ENCODE assay signal across 16 cellular contexts in genomic region chr7:12643001-12643400, GRCh38. TPM values are rescaled to one million over a fixed set of nuclear protein-coding genes. Genes with fewer than 3 reads are reported as not detected.
DNase-seq lines count a peak whose midpoint lies in the region; ATAC-seq and TF ChIP-seq lines count a peak whose summit lies in the region.
"Had no signal": no experiment of that assay in that cellular context is flagged by ENCODE, and none has a peak within 500 bp of the region (broad histone marks: within the 10 kb centered on the region; RNA-seq: fewer than 3 reads in every experiment).

No MANE protein-coding gene starts in this region.

- DNase-seq in AG20443 (ENCODE audit: low spot score) (peak; percentile 45), SK-N-SH (no peak), choroid plexus epithelial cell (ENCODE audit: low read depth) (peak; percentile 63), osteoblast (ENCODE audit: insufficient read length, low spot score, missing footprints) (peak; percentile 64), Right ventricle myocardium inferior (ENCODE audit: missing footprints) (no peak), RPMI8226 (no peak), HT-29 (ENCODE audit: low spot score) (no peak)
- no peak for DNase-seq in activated CD4-positive, alpha-beta T cell treated with anti-CD3 and anti-CD28 coated beads, Interleukin-2, amount 10 ng/mL, durations not matched to agents 24 days and 14 days
- DNase-seq: AML-193, Caco-2, DMS153, NCI-H1105 treated with DMSO at 0.1 percent for 48 hours, NCI-H187 treated with DMSO at 0.1 percent for 48 hours, NCI-H69, SIG-M5 had no signal

- H3K27me3 ChIP-seq in SK-N-SH (ENCODE audit: insufficient read depth), result no peaks in the 10 kb centered on the region
- no peaks in the 10 kb centered on the region for H3K27me3 ChIP-seq in osteoblast (ENCODE audit: insufficient read depth, low read length)

- H3K4me1 Mint-ChIP-seq in activated CD4-positive, alpha-beta T cell treated with anti-CD3 and anti-CD28 coated beads, Interleukin-2, amount 10 ng/mL, durations not matched to agents 24 days and 14 days, result peaks cover 3% of the 10 kb centered on the region

- TF ChIP-seq CTCF in SK-N-SH (IDR thresholded peaks at IDR 0.05), result no peak
- no peak for TF ChIP-seq CTCF in choroid plexus epithelial cell (conservative IDR thresholded peaks at IDR 0.05; ENCODE audit: low read depth, low read length)
- TF ChIP-seq CTCF in osteoblast (IDR thresholded peaks at IDR 0.05; ENCODE audit: extremely low read depth, low read depth, low read length), result no peak

- WGBS in SK-N-SH (ENCODE audit: low lambda C conversion rate), result 56% methylated on average over 3 of the region's 3 CpGs

- POLR2A ChIA-PET in SK-N-SH (lab: Yijun Ruan, JAX), result no interaction called here

- no peaks in the 10 kb centered on the region for H3K9me2 ChIP-seq in SK-N-SH

- peak in 1 of 2 experiments; percentile 54; a peak in 1 of 4 replicates for TF ChIP-seq EP300 in SK-N-SH (IDR thresholded peaks at IDR 0.05; ENCODE audit: borderline replicate concordance in 1 of 2, low read depth in 1 of 2, low read length in 1 of 2)

- peaks cover 6% of the 10 kb centered on the region for H3K27me3 Mint-ChIP-seq in activated CD4-positive, alpha-beta T cell treated with anti-CD3 and anti-CD28 coated beads, Interleukin-2, amount 10 ng/mL, durations not matched to agents 24 days and 14 days
- H3K27me3 Mint-ChIP-seq: IgD-negative memory B cell had no signal

- TF ChIP-seq RAD21 in SK-N-SH (IDR thresholded peaks at IDR 0.05; ENCODE audit: low read length), result no peak

- H3K9ac ChIP-seq in SK-N-SH, result no peak overlapping the region

- no peaks in the 10 kb centered on the region for H3K9me3 Mint-ChIP-seq in activated CD4-positive, alpha-beta T cell treated with anti-CD3 and anti-CD28 coated beads, Interleukin-2, amount 10 ng/mL, durations not matched to agents 24 days and 14 days
- H3K9me3 Mint-ChIP-seq: IgD-negative memory B cell had no signal

- H3K36me3 ChIP-seq in SK-N-SH (replicated peaks in 1 of 2; ENCODE audit: control insufficient read depth in 1 of 2, insufficient read depth in 2 of 2, low read length in 1 of 2) (no peaks in the 10 kb centered on the region), osteoblast (ENCODE audit: insufficient read depth, low read length) (no peaks in the 10 kb centered on the region)

- peaks cover 0 to 9% of the 10 kb centered on the region in 2 experiments; a peak in 3 of 4 replicates for H3K4me1 ChIP-seq in SK-N-SH (ENCODE audit: control insufficient read depth in 1 of 2, insufficient read depth in 2 of 2, low read depth in 1 of 2, low read length in 1 of 2)
- H3K4me1 ChIP-seq in osteoblast (ENCODE audit: insufficient read depth, low read length), result peaks cover 18% of the 10 kb centered on the region

- intact Hi-C loops in activated CD4-positive, alpha-beta T cell treated with anti-CD3 and anti-CD28 coated beads, Interleukin-2, amount 10 ng/mL, durations not matched to agents 24 days and 14 days (cut with micrococcal nuclease), result no loop called here
- intact Hi-C loops in Right ventricle myocardium inferior (cut with DNase I), result no loop called here

- peak overlapping the region; percentile 27 for H3K4me2 ChIP-seq in SK-N-SH
- no peak overlapping the region for H3K4me2 ChIP-seq in osteoblast (ENCODE audit: insufficient read depth, low read length)

- peak overlapping the region; percentile 41 to 57; a peak in 3 of 4 replicates for H3K27ac ChIP-seq in SK-N-SH (ENCODE audit: low read depth in 2 of 2, low read length in 1 of 2)
- H3K27ac ChIP-seq in osteoblast (ENCODE audit: low read depth, low read length), result no peak overlapping the region

- H3K27ac Mint-ChIP-seq in activated CD4-positive, alpha-beta T cell treated with anti-CD3 and anti-CD28 coated beads, Interleukin-2, amount 10 ng/mL, durations not matched to agents 24 days and 14 days, result no peak overlapping the region
- H3K27ac Mint-ChIP-seq: IgD-negative memory B cell had no signal

- H3K9me3 ChIP-seq in SK-N-SH (no peaks in the 10 kb centered on the region), osteoblast (ENCODE audit: low read depth, low read length) (no peaks in the 10 kb centered on the region)
- H3K9me3 ChIP-seq: Caco-2 had no signal

- H3K36me3 Mint-ChIP-seq in activated CD4-positive, alpha-beta T cell treated with anti-CD3 and anti-CD28 coated beads, Interleukin-2, amount 10 ng/mL, durations not matched to agents 24 days and 14 days (ENCODE audit: low read depth), result no peaks in the 10 kb centered on the region
- H3K36me3 Mint-ChIP-seq: IgD-negative memory B cell had no signal

- peaks cover 31% of the 10 kb centered on the region for H3F3A ChIP-seq in SK-N-SH (replicated peaks; ENCODE audit: insufficient read depth)

- H2AFZ ChIP-seq in SK-N-SH (ENCODE audit: low read depth), result peak overlapping the region; percentile 80
- H2AFZ ChIP-seq in osteoblast (ENCODE audit: low read length), result peak overlapping the region; percentile 64

- no peak overlapping the region for H3K4me3 ChIP-seq in SK-N-SH (ENCODE audit: low read depth in 2 of 2, low read length in 1 of 2)
- no peak overlapping the region for H3K4me3 ChIP-seq in choroid plexus epithelial cell (ENCODE audit: low read depth, low read length)
- no peak overlapping the region for H3K4me3 ChIP-seq in osteoblast (ENCODE audit: insufficient read depth, low read length)

- CTCF ChIA-PET in SK-N-SH (lab: Yijun Ruan, JAX), result interaction anchor here (1.2 to 2.0 kb wide), 3 partner anchors 40 to 619 kb away, joined by 3 to 6 read pairs (median 5); no protein-coding TSS in a partner anchor

- H3K79me2 ChIP-seq in SK-N-SH (ENCODE audit: insufficient read depth), result no peaks in the 10 kb centered on the region
- H3K79me2 ChIP-seq in osteoblast (ENCODE audit: insufficient read depth, low read length), result no peaks in the 10 kb centered on the region

- H3K4me3 Mint-ChIP-seq in activated CD4-positive, alpha-beta T cell treated with anti-CD3 and anti-CD28 coated beads, Interleukin-2, amount 10 ng/mL, durations not matched to agents 24 days and 14 days, result no peak overlapping the region
- H3K4me3 Mint-ChIP-seq: IgD-negative memory B cell had no signal

- H4K20me1 ChIP-seq in SK-N-SH (ENCODE audit: insufficient read depth), result no peaks in the 10 kb centered on the region
- no peaks in the 10 kb centered on the region for H4K20me1 ChIP-seq in osteoblast (ENCODE audit: insufficient read depth, low read length)

- ATAC-seq in Right ventricle myocardium inferior, result no peak

TF ChIP-seq in SK-N-SH, 30 proteins besides CTCF, POLR2A, EP300 and RAD21:
- peak; percentile 22 for TF ChIP-seq JUND (IDR thresholded peaks at IDR 0.05)
- no peak for TF ChIP-seq IRF3 (IDR thresholded peaks at IDR 0.05; ENCODE audit: low read depth, low read length)
- TF ChIP-seq RXRA (IDR thresholded peaks at IDR 0.05; ENCODE audit: borderline replicate concordance, low read depth), result peak; percentile 42; the same call in 1 of the 2 replicates
- TF ChIP-seq PBX3 (IDR thresholded peaks at IDR 0.05), result peak; percentile 77
- peak; percentile 67 for TF ChIP-seq TCF12 (IDR thresholded peaks at IDR 0.05)
- no peak for TF ChIP-seq FOSL2 (IDR thresholded peaks at IDR 0.05; ENCODE audit: borderline replicate concordance, low read depth)

RNA-seq across cellular contexts. Expression of gene ARL4A, which starts 44.4 kb away (rescaled TPM):
- 5.5 and 6.5 TPM in 2 replicates for polyA plus RNA-seq in SK-N-SH (2012; rRNA removed)
- 8.7 and 12.4 TPM in 2 replicates for polyA plus RNA-seq in SK-N-SH (2012; cell fraction: cytosol; rRNA removed)
- 3.1 and 3.3 TPM in 2 replicates for polyA plus RNA-seq in SK-N-SH (2012; cell fraction: nucleus; rRNA removed)
- total RNA-seq in osteoblast (20.6 and 25.3 TPM in 2 replicates), Right ventricle myocardium inferior (10.1 TPM)
- total RNA-seq in activated CD4-positive, alpha-beta T cell treated with anti-CD3 and anti-CD28 coated beads, Interleukin-2, amount 10 ng/mL, durations not matched to agents 24 days and 14 days, result 8.9 and 11.0 TPM in 2 replicates
- 24.2 and 26.8 TPM in 2 replicates for total RNA-seq in HT-29 (2014; rRNA removed; shearing (Covaris generic))

Comparison
In these comparisons a context has a peak if more than half of its experiments do, and no peak if none do; other contexts are left out.
1. DNase-seq: peak in AG20443 (single experiment), choroid plexus epithelial cell (single experiment) and osteoblast (single experiment); none in SK-N-SH (single experiment), activated CD4-positive, alpha-beta T cell treated with anti-CD3 and anti-CD28 coated beads, Interleukin-2, amount 10 ng/mL, durations not matched to agents 24 days and 14 days (single experiment), Right ventricle myocardium inferior (single experiment), RPMI8226 (single experiment) and HT-29 (single experiment).